Comparison of ENCODE assay signal across 11 cellular contexts in the genomic region with DNA sequence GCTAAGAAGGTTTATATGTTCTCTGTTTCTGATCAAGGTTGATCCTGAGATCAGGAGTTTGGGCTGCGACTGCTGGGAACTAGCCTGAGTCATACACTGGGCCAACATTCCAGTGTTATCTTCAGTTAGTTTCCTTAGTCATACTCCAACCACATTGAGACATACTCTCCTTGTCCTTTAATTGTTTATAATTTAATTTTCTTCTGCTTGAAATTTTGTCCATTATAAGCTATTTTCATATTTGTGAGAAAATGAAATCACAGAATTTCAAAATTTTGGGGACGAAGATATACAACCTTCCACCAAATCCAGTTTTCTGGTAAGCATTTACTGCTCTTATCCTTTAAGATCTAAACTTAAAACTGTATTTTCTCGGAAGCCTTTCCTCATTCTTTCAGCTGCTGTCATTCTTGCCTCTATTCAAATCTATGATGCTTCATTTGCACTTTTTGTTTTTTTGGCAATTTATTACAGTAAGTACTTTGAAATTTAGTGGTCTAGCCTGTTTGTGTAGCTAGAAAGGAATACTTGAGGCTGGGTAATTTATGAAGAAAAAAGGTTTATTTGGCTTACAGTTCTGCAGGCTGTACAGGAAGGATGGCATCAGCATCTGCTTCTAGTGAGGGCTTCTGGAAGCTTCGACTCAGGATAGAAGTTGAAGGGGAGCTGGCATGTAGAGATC.
DNase-seq lines count a peak whose midpoint lies in the region; ATAC-seq and TF ChIP-seq lines count a peak whose summit lies in the region.
"Had no signal": no experiment of that assay in that cellular context is flagged by ENCODE, and none has a peak within 500 bp of the region (broad histone marks: within the 10 kb centered on the region; RNA-seq: fewer than 3 reads in every experiment).

No MANE protein-coding gene starts in this region.

- H3K4me3 ChIP-seq in AG09309 (ENCODE audit: control insufficient read depth, low read depth, low read length) (no peak overlapping the region), IMR-90 (ENCODE audit: insufficient read depth, low read depth, low read length) (peak overlapping the region; percentile 13; the same call in 1 of the 2 replicates), body of pancreas (no peak overlapping the region), mesendoderm (ENCODE audit: low read length) (no peak overlapping the region), BE2C (ENCODE audit: low read depth, low read length) (no peak overlapping the region)
- H3K4me3 ChIP-seq: vagina had no signal

- TF ChIP-seq POLR2A in IMR-90 (IDR thresholded peaks at IDR 0.05; ENCODE audit: low read depth, low read length) = no peak
- no peak for TF ChIP-seq POLR2A in body of pancreas (IDR thresholded peaks at IDR 0.05)

- H3K9me3 ChIP-seq in IMR-90 (ENCODE audit: control insufficient read depth, insufficient read depth, low read length) (no peaks in the 10 kb centered on the region), body of pancreas (no peaks in the 10 kb centered on the region), BE2C (no peaks in the 10 kb centered on the region; the same call in 1 of the 2 replicates)
- H3K9me3 ChIP-seq: vagina had no signal

- peak overlapping the region; percentile 28; the same call in 1 of the 2 replicates for H3K9ac ChIP-seq in IMR-90 (ENCODE audit: low read depth, low read length)
- H3K9ac ChIP-seq in mesendoderm (ENCODE audit: low read length) = no peak overlapping the region

- H2BK5ac ChIP-seq in IMR-90 (ENCODE audit: low read depth, low read length, poor library complexity, severe bottlenecking) (peak overlapping the region; percentile 95), mesendoderm (ENCODE audit: low read length) (no peak overlapping the region)

- H3K14ac ChIP-seq in IMR-90 (replicated peaks; ENCODE audit: low read depth, low read length) = 0 out of 2 replicates have a peak overlapping the region, but pooled peaks have one; percentile 12

- H3K9me1 ChIP-seq in IMR-90 (ENCODE audit: insufficient read depth, low read length) = no peaks in the 10 kb centered on the region

- H3K79me2 ChIP-seq in mesendoderm (ENCODE audit: control insufficient read depth, insufficient read depth, low read length) = no peaks in the 10 kb centered on the region

- H3K4me2 ChIP-seq in IMR-90 (ENCODE audit: low read depth, low read length) (peak overlapping the region; percentile 62), mesendoderm (ENCODE audit: low read length) (no peak overlapping the region)

- H2BK15ac ChIP-seq in IMR-90 (ENCODE audit: low read depth, low read length) (no peak overlapping the region; the same call in 2 of the 3 replicates), mesendoderm (replicated peaks; ENCODE audit: low read depth) (no peak overlapping the region)

- H4K91ac ChIP-seq in IMR-90 (ENCODE audit: insufficient read depth, low read depth, low read length) = peak overlapping the region; percentile 68

- H3K36me3 ChIP-seq in IMR-90 (ENCODE audit: control insufficient read depth, insufficient read depth, low read length) = no peaks in the 10 kb centered on the region
- H3K36me3 ChIP-seq in body of pancreas (replicated peaks in 1 of 2; ENCODE audit: insufficient read depth in 1 of 2, low read depth in 2 of 2) = no peaks in the 10 kb centered on the region
- no peaks in the 10 kb centered on the region for H3K36me3 ChIP-seq in mesendoderm (ENCODE audit: control insufficient read depth, insufficient read depth, low read length)
- H3K36me3 ChIP-seq in BE2C = no peaks in the 10 kb centered on the region
- H3K36me3 ChIP-seq: vagina had no signal

- POLR2A ChIA-PET in IMR-90 (lab: Charles Lee; ENCODE audit: unreplicated experiment) = no interaction called here

- H3K4me1 ChIP-seq in IMR-90 (ENCODE audit: control insufficient read depth, insufficient read depth, low read length) (peaks cover 5% of the 10 kb centered on the region; the same call in 1 of the 2 replicates), body of pancreas (no peaks in the 10 kb centered on the region), mesendoderm (ENCODE audit: control insufficient read depth, low read depth, low read length) (no peaks in the 10 kb centered on the region), BE2C (no peaks in the 10 kb centered on the region)
- H3K4me1 ChIP-seq: vagina had no signal

- H3K79me1 ChIP-seq in IMR-90 (ENCODE audit: low read depth in 1 of 2, low read length in 2 of 2) (no peaks in the 10 kb centered on the region), mesendoderm (ENCODE audit: low read length) (no peaks in the 10 kb centered on the region)

- H3K56ac ChIP-seq in IMR-90 (ENCODE audit: extremely low read depth, insufficient read depth, low read length) (0 out of 2 replicates have a peak overlapping the region, but pooled peaks have one; percentile 2), mesendoderm (ENCODE audit: low read length) (no peak overlapping the region)

- H3K23ac ChIP-seq in IMR-90 (ENCODE audit: low read depth, low read length) = peak overlapping the region; percentile 14; the same call in 1 of the 2 replicates
- no peak overlapping the region for H3K23ac ChIP-seq in mesendoderm (ENCODE audit: low read length)

- H2BK20ac ChIP-seq in IMR-90 (ENCODE audit: low read depth, low read length) = peak overlapping the region; percentile 85

- H3K4ac ChIP-seq in IMR-90 (ENCODE audit: low read depth, low read length) = peak overlapping the region; percentile 65
- H3K4ac ChIP-seq in mesendoderm (ENCODE audit: low read depth, low read length) = no peak overlapping the region

- H3K18ac ChIP-seq in IMR-90 (ENCODE audit: low read depth, low read length) (peak overlapping the region; percentile 90), mesendoderm (ENCODE audit: low read length) (no peak overlapping the region)

- peak overlapping the region; percentile 78 for H2BK120ac ChIP-seq in IMR-90 (ENCODE audit: low read depth, low read length)
- no peak overlapping the region for H2BK120ac ChIP-seq in mesendoderm (ENCODE audit: low read depth, low read length)

- H2AK5ac ChIP-seq in IMR-90 (ENCODE audit: low read depth, low read length) = peak overlapping the region; percentile 50; the same call in 1 of the 2 replicates
- no peak overlapping the region for H2AK5ac ChIP-seq in mesendoderm (ENCODE audit: low read length)

- H4K5ac ChIP-seq in IMR-90 (ENCODE audit: low read depth, low read length) = peak overlapping the region; percentile 73
- H4K5ac ChIP-seq in mesendoderm (ENCODE audit: low read length) = no peak overlapping the region

- H3K27me3 ChIP-seq in IMR-90 (ENCODE audit: control insufficient read depth, insufficient read depth, low read length) = no peaks in the 10 kb centered on the region
- H3K27me3 ChIP-seq in body of pancreas = no peaks in the 10 kb centered on the region
- H3K27me3 ChIP-seq in mesendoderm (ENCODE audit: insufficient read depth, low read length, poor library complexity) = no peaks in the 10 kb centered on the region
- no peaks in the 10 kb centered on the region for H3K27me3 ChIP-seq in BE2C
- H3K27me3 ChIP-seq: vagina had no signal

- dilution Hi-C loops in IMR-90 (cut with HindIII; ENCODE audit: low sequenced_read_pairs, unreplicated experiment) = no loop called here

- H2AK9ac ChIP-seq in IMR-90 (replicated peaks; ENCODE audit: low read depth, low read length, poor library complexity) = no peak overlapping the region

- in situ Hi-C loops in IMR-90 (cut with MboI; ENCODE audit: low sequenced_read_pairs) = no loop called here

- ATAC-seq in IMR-90 (ENCODE audit: low read depth) (peak; percentile 94), body of pancreas (peak; percentile 81), HG03520 (IDR thresholded peaks at IDR 0.05; ENCODE audit: unreplicated experiment) (no peak), HG03159 (IDR thresholded peaks at IDR 0.05; ENCODE audit: unreplicated experiment) (no peak)

- CTCF ChIA-PET in IMR-90 (lab: Yijun Ruan, JAX) = no interaction called here

- TF ChIP-seq CTCF in AG09309 (IDR thresholded peaks at IDR 0.05; ENCODE audit: control insufficient read depth, insufficient read depth, low read depth, low read length, missing control alignments) (no peak), IMR-90 (conservative IDR thresholded peaks at IDR 0.05; ENCODE audit: low read depth, low read length) (no peak), body of pancreas (IDR thresholded peaks at IDR 0.05) (no peak), BE2C (IDR thresholded peaks at IDR 0.05; ENCODE audit: low read depth, low read length) (no peak)

- WGBS in IMR-90 (ENCODE audit: extremely low coverage in 2 of 2, insufficient read length in 1 of 2), 2 experiments = no CpG with 5 or more reads among the region's 4 CpGs
- WGBS in body of pancreas, 2 donors = 65 to 68% methylated on average over 4 of the region's 4 CpGs
- no CpG with 5 or more reads among the region's 4 CpGs for WGBS in mesendoderm (ENCODE audit: extremely low coverage, insufficient coverage, low lambda C conversion rate)

- TF ChIP-seq RAD21 in IMR-90 (IDR thresholded peaks at IDR 0.05; ENCODE audit: low read length) = no peak

- peak overlapping the region; percentile 89 for H3K27ac ChIP-seq in IMR-90 (ENCODE audit: insufficient read depth, low read length)
- no peak overlapping the region for H3K27ac ChIP-seq in body of pancreas
- H3K27ac ChIP-seq in mesendoderm (ENCODE audit: low read depth, low read length) = no peak overlapping the region
- H3K27ac ChIP-seq: vagina had no signal

- no peaks in the 10 kb centered on the region for H4K20me1 ChIP-seq in IMR-90 (ENCODE audit: insufficient read depth, low read length)

- peak; percentile 11 for DNase-seq in AG09309 (ENCODE audit: low read depth)
- peak; percentile 92 for DNase-seq in IMR-90
- peak in 3 of 4 donors; percentile 5 to 26 (median 11) for DNase-seq in body of pancreas
- DNase-seq in mesendoderm = peak; percentile 74
- no peak for DNase-seq in BE2C
- no peak for DNase-seq in NCI-H2171 treated with DMSO at 0.1 percent for 48 hours (lab: John Stamatoyannopoulos, UW)
- DNase-seq: CD4-positive, alpha-beta T cell; NCI-H524 had no signal

- H4K8ac ChIP-seq in IMR-90 (ENCODE audit: low read depth in 2 of 2, low read length in 2 of 2) (peak overlapping the region; percentile 46 to 54; a peak in 2 of 4 replicates), mesendoderm (ENCODE audit: low read depth, low read length) (no peak overlapping the region)

- BruUV-seq in IMR-90 (replicated peaks; lab: Mats Ljungman, UMichigan) = no TSS peak

- intact Hi-C loops in IMR-90 (cut with micrococcal nuclease) = loop anchor here (5.0 kb wide), 1 partner anchor 61 kb away; no protein-coding TSS in a partner anchor
- intact Hi-C loops in body of pancreas (cut with DNase I) = no loop called here

- peak overlapping the region; percentile 9 for H2AFZ ChIP-seq in IMR-90 (replicated peaks; ENCODE audit: low read length, poor library complexity)

TF ChIP-seq in IMR-90, 13 proteins besides CTCF, POLR2A, EP300 and RAD21 (continues in another document):
- TF ChIP-seq RCOR1 (IDR thresholded peaks at IDR 0.05; ENCODE audit: insufficient replicate concordance, low read length) (peak; percentile 15), BHLHE40 (IDR thresholded peaks at IDR 0.05; ENCODE audit: low read depth, low read length) (peak; percentile 41; the same call in 1 of the 2 replicates), NFE2L2 (IDR thresholded peaks at IDR 0.05; ENCODE audit: low read depth, low read length) (peak; percentile 81), MAZ (IDR thresholded peaks at IDR 0.05; ENCODE audit: borderline replicate concordance, low read depth, low read length) (no peak), RFX5 (IDR thresholded peaks at IDR 0.05; ENCODE audit: low read depth, low read length) (no peak), CHD1 (IDR thresholded peaks at IDR 0.05; ENCODE audit: low read depth, low read length) (no peak)

Comparison
In these comparisons a context has a peak if more than half of its experiments do, and no peak if none do; other contexts are left out.
1. DNase-seq: peak in AG09309 (single experiment), IMR-90 (single experiment), body of pancreas (3 of 4) and mesendoderm (single experiment); none in BE2C (single experiment) and NCI-H2171 treated with DMSO at 0.1 percent for 48 hours (single experiment).
2. ATAC-seq: peak in IMR-90 (single experiment) and body of pancreas (single experiment); none in HG03520 (single experiment) and HG03159 (single experiment).